In the genomic region with DNA sequence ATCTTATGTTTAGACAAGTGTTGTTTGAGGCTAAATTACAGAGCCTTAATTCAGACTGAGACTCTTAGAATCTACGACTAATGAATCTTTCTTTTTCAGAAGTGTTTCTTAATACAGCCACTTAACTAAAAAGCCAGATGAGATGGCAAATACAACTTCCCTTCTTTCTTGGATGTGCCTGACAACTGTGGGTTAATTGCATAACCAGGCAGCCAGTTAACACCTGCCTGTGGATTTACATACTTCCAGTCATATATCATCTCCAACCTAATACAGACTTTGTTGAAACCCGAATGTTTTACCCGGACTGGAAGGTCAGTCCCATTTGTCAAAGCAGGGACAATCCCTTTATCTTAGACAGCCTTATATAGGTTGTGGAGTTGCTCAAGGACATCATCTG, we compare ENCODE assay signal across 14 cellular contexts.
DNase-seq lines count a peak whose midpoint lies in the region; ATAC-seq and TF ChIP-seq lines count a peak whose summit lies in the region.
"Had no signal": no experiment of that assay in that cellular context is flagged by ENCODE, and none has a peak within 500 bp of the region (broad histone marks: within the 10 kb centered on the region; RNA-seq: fewer than 3 reads in every experiment).

No MANE protein-coding gene starts in this region.

- no peak for TF ChIP-seq CTCF in epithelial cell of esophagus (IDR thresholded peaks at IDR 0.05; ENCODE audit: insufficient read depth, low read depth, low read length, missing control alignments)

- no peak for ATAC-seq in HG03108 (IDR thresholded peaks at IDR 0.05; ENCODE audit: unreplicated experiment)

- H3K4me3 ChIP-seq in epithelial cell of esophagus (ENCODE audit: low read length): no peak overlapping the region
- H3K4me3 ChIP-seq: GM23248, HAP-1 had no signal

- DNase-seq in NOMO-1 treated with DMSO at 0.1 percent for 48 hours (lab: John Stamatoyannopoulos, UW; ENCODE audit: unreplicated experiment) (peak; percentile 15), NOMO-1 treated with dmso at 0.1 percent for 144 hours (lab: John Stamatoyannopoulos, UW; ENCODE audit: unreplicated experiment) (no peak), MV-4-11 (lab: John Stamatoyannopoulos, UW) (peak; percentile 29), OCI-M1 (lab: John Stamatoyannopoulos, UW) (peak; percentile 22), epithelial cell of esophagus (ENCODE audit: low read depth) (peak; percentile 62), NCI-H1048 (lab: John Stamatoyannopoulos, UW) (no peak), nucleus accumbens (lab: John Stamatoyannopoulos, UW) (no peak)
- DNase-seq: C1 segment of cervical spinal cord; CD4-positive, CD25-positive, alpha-beta regulatory T cell; CD8-positive, alpha-beta memory T cell; COR-L47; GM23248 had no signal

Comparison
In these comparisons a context has a peak if more than half of its experiments do, and no peak if none do; other contexts are left out.
1. DNase-seq: peak in NOMO-1 treated with DMSO at 0.1 percent for 48 hours (single experiment), MV-4-11 (single experiment), OCI-M1 (single experiment) and epithelial cell of esophagus (single experiment); none in NOMO-1 treated with dmso at 0.1 percent for 144 hours (single experiment), NCI-H1048 (single experiment) and nucleus accumbens (0 of 56).